8 cellular contexts compared by ENCODE assay signal in the genomic region with DNA sequence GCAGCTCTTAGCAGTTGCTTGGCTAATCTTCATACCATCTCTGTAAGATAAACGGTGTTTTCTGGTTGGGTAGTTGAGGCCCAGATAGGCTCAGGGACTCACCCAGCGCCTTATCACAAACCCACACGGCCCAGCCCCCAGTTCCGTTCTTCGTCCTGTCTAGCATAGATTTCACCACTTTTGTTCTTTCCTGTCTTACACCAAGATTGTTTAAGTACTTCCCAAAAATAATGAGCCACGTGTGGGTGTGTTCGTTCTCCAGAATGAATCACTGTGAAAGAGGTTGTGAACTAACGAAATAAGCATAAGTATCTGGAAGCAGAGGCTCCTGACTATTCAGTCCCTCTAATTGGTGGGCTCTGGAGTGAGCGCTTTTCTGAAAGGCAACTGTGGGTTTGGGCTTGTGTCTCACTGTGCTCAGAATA. TPM values are rescaled to one million over a fixed set of nuclear protein-coding genes. Genes with fewer than 3 reads are reported as not detected.
A peak's percentile ranks its signal among the peaks of the same experiment; 100 is the strongest.
DNase-seq lines count a peak whose midpoint lies in the region; ATAC-seq and TF ChIP-seq lines count a peak whose summit lies in the region.

No MANE protein-coding gene starts in this region.

- no peaks in the 10 kb centered on the region for H3K9me3 ChIP-seq in thymus (ENCODE audit: control insufficient read depth)

- H3K27ac Mint-ChIP-seq in WTC11 (peak overlapping the region; percentile 1; the same call in 1 of the 2 replicates), endothelial cell (ENCODE audit: unreplicated experiment) (peak overlapping the region; percentile 83), nephron (peak overlapping the region; percentile 12 to 95 (median 38))

- H3K4me1 Mint-ChIP-seq in WTC11 (peaks cover 31% of the 10 kb centered on the region), endothelial cell (ENCODE audit: unreplicated experiment) (peaks cover 57% of the 10 kb centered on the region), nephron (peaks cover 55% of the 10 kb centered on the region)

- H3K4me1 ChIP-seq in thymus (ENCODE audit: control insufficient read depth, insufficient read depth, low read length), result peaks cover 25% of the 10 kb centered on the region

- H3K27me3 Mint-ChIP-seq in WTC11 (ENCODE audit: low read depth) (no peaks in the 10 kb centered on the region), endothelial cell (ENCODE audit: unreplicated experiment) (no peaks in the 10 kb centered on the region), nephron (ENCODE audit: low read depth) (no peaks in the 10 kb centered on the region)

- no peak for TF ChIP-seq CTCF in WTC11 (IDR thresholded peaks at IDR 0.05)
- TF ChIP-seq CTCF in endothelial cell (IDR thresholded peaks at IDR 0.05; ENCODE audit: unreplicated experiment), result no peak
- TF ChIP-seq CTCF in nephron (IDR thresholded peaks at IDR 0.05; ENCODE audit: unreplicated experiment in 3 of 3), result no peak

- H3K36me3 Mint-ChIP-seq in WTC11, result peaks cover 20% of the 10 kb centered on the region
- peaks cover 18% of the 10 kb centered on the region for H3K36me3 Mint-ChIP-seq in endothelial cell (ENCODE audit: low read depth, unreplicated experiment)
- H3K36me3 Mint-ChIP-seq in nephron (ENCODE audit: low read depth), result peaks cover 28% of the 10 kb centered on the region

- H3K9me3 Mint-ChIP-seq in WTC11, result no peaks in the 10 kb centered on the region
- H3K9me3 Mint-ChIP-seq in endothelial cell (ENCODE audit: unreplicated experiment), result no peaks in the 10 kb centered on the region
- H3K9me3 Mint-ChIP-seq in nephron, result no peaks in the 10 kb centered on the region

- DNase-seq in EL (peak; percentile 34), WTC11 (ENCODE audit: low spot score) (no peak), endothelial cell (ENCODE audit: low spot score) (no peak), NCI-H748 treated with DMSO at 0.1 percent for 48 hours (lab: John Stamatoyannopoulos, UW) (no peak)

- no peaks in the 10 kb centered on the region for H3K27me3 ChIP-seq in thymus (ENCODE audit: control insufficient read depth, insufficient read depth)

- H3K4me3 Mint-ChIP-seq in WTC11 (no peak overlapping the region), endothelial cell (ENCODE audit: unreplicated experiment) (no peak overlapping the region), nephron (no peak overlapping the region)

- WGBS in thymus, result 11% methylated on average over 9 of the region's 9 CpGs

- H3K4me3 ChIP-seq in thymus (ENCODE audit: low read length), result no peak overlapping the region

- ATAC-seq in WTC11 (no peak), GM19023 (IDR thresholded peaks at IDR 0.05; ENCODE audit: unreplicated experiment) (no peak), HG03460 (IDR thresholded peaks at IDR 0.05; ENCODE audit: unreplicated experiment) (no peak)

- peaks cover 10% of the 10 kb centered on the region for H3K36me3 ChIP-seq in thymus (ENCODE audit: control insufficient read depth, insufficient read depth)

- H3K27ac ChIP-seq in thymus (ENCODE audit: low read depth), result peak overlapping the region; percentile 9

- CTCF ChIA-PET in WTC11 (lab: Charles Lee), result interaction anchor here (3.5 to 3.6 kb wide), 2 partner anchors 52 to 60 kb away, joined by 24 to 48 read pairs; no protein-coding TSS in a partner anchor

- POLR2A ChIA-PET in WTC11 (lab: Charles Lee), result no interaction called here

TF ChIP-seq in WTC11, 78 proteins besides CTCF, POLR2A, EP300 and RAD21:
- TF ChIP-seq ZBTB43 (CRISPR knock-in tag; IDR thresholded peaks at IDR 0.05) (no peak), USF2 (CRISPR knock-in tag; IDR thresholded peaks at IDR 0.05) (no peak), NFATC4 (CRISPR knock-in tag; IDR thresholded peaks at IDR 0.05) (no peak), STAT6 (CRISPR knock-in tag; conservative IDR thresholded peaks at IDR 0.05; ENCODE audit: low read depth) (no peak), PRRX2 (CRISPR knock-in tag; IDR thresholded peaks at IDR 0.05) (no peak), TCF7 (CRISPR knock-in tag; IDR thresholded peaks at IDR 0.05; ENCODE audit: low read depth) (no peak), ZNF232 (CRISPR knock-in tag; IDR thresholded peaks at IDR 0.05) (no peak), JUN (CRISPR knock-in tag; IDR thresholded peaks at IDR 0.05) (no peak), OVOL2 (CRISPR knock-in tag; IDR thresholded peaks at IDR 0.05; ENCODE audit: borderline replicate concordance) (no peak), HMGXB4 (CRISPR knock-in tag; IDR thresholded peaks at IDR 0.05) (no peak), NFYB (CRISPR knock-in tag; conservative IDR thresholded peaks at IDR 0.05; ENCODE audit: low read depth) (no peak)
TF ChIP-seq in WTC11: peak in this region for 0.

RNA-seq across cellular contexts. Expression of gene ACVR1B, which starts 21.4 kb away (rescaled TPM):
- total RNA-seq in WTC11 (2021) (20.9 to 24.1 TPM (median 22.3 TPM) in 3 replicates), endothelial cell (ENCODE audit: unreplicated experiment) (30.5 TPM)
- 9.9 TPM for polyA plus RNA-seq in thymus

RNA-seq across cellular contexts. Expression of gene TAMALIN, which starts 33.9 kb away (rescaled TPM):
- total RNA-seq in WTC11 (2021) (5.5 to 7.1 TPM (median 6.1 TPM) in 3 replicates), endothelial cell (ENCODE audit: unreplicated experiment) (29.7 TPM)
- polyA plus RNA-seq in thymus, result 47.4 TPM

Comparison
In these comparisons a context has a peak if more than half of its experiments do, and no peak if none do; other contexts are left out.
1. H3K27ac Mint-ChIP-seq: peak in every context shown above with its lines; median percentile 83 in endothelial cell; 38 in nephron; 1 in WTC11.